1 cellular context compared by ENCODE assay signal in the genomic region with DNA sequence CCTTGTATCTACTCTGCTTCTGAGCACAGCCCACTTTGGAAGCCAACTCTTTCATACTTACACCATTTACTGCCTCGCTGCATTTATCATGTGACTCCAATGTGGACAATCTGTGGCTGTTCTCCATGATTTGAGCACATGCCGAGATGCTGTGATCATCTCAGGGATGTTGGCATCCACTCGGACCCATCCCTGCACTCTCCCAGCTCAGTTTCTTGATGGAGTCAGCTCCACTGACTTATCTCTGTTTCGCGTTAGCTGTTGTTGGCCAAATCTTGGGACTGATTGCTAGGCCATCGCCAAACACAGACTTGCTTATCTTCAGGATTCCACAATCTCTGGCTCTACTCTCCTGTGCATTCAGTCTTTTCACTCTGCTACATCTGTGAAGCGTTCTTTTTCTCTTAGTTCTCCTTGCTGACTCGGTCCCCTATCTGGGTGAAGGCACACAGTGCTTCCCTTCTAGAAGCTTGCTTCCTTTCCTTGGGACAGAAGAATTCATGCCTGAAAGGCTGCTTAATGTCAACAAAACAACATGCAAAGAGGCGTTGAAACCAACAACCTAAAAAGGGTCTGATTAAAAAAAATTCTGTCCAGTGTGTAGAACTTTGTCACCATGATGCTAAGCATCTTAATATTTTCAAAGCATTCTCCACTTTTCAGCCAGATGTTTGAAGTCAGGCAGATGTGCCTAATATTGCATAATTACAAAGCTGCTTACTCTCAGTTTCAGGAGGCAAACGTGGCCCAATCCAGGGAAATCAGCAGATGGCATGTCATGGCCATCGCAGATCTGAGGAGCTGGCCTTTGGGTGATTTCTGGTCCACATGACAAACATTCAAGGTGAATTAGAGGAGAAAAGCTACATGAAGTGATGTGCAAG.
TF ChIP-seq lines count a peak whose summit lies in the region.

No MANE protein-coding gene starts in this region.

TF ChIP-seq in WTC11, 78 proteins besides CTCF, POLR2A, EP300 and RAD21 (continued from another document):
- TF ChIP-seq, protein P1, sequence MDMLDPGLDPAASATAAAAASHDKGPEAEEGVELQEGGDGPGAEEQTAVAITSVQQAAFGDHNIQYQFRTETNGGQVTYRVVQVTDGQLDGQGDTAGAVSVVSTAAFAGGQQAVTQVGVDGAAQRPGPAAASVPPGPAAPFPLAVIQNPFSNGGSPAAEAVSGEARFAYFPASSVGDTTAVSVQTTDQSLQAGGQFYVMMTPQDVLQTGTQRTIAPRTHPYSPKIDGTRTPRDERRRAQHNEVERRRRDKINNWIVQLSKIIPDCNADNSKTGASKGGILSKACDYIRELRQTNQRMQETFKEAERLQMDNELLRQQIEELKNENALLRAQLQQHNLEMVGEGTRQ (CRISPR knock-in tag; IDR thresholded peaks at IDR 0.05), result no peak
- no peak for TF ChIP-seq ZNF263 (CRISPR knock-in tag; IDR thresholded peaks at IDR 0.05; ENCODE audit: low read depth)
TF ChIP-seq in WTC11: peak in this region for 0.
